In genomic region chr2:39836638-39837037, GRCh38 we compare ENCODE assay signal across 2 cellular contexts.
TF ChIP-seq lines count a peak whose summit lies in the region.

No MANE protein-coding gene starts in this region.

TF ChIP-seq in HepG2, 621 proteins besides CTCF, POLR2A, EP300 and RAD21 (continued from another document):
- TF ChIP-seq ZNF337 (CRISPR knock-in tag; IDR thresholded peaks at IDR 0.05; ENCODE audit: borderline replicate concordance, low read depth) = peak; percentile 99; the same call in 1 of the 2 replicates
- TF ChIP-seq ZNF232 (CRISPR knock-in tag; IDR thresholded peaks at IDR 0.05; ENCODE audit: borderline replicate concordance) = no peak
- no peak for TF ChIP-seq SIN3B (IDR thresholded peaks at IDR 0.05; ENCODE audit: low read length)

TF ChIP-seq in HEK293, 187 proteins besides CTCF, POLR2A, EP300 and RAD21 (continued from another document):
- 0 out of 2 replicates have a peak, but pooled peaks have one; percentile 17 for TF ChIP-seq TRIM28 (IDR thresholded peaks at IDR 0.05; ENCODE audit: borderline replicate concordance, low read length)
- TF ChIP-seq GLIS1 (tag by site-specific recombination; IDR thresholded peaks at IDR 0.05) = no peak
- TF ChIP-seq, protein P1, sequence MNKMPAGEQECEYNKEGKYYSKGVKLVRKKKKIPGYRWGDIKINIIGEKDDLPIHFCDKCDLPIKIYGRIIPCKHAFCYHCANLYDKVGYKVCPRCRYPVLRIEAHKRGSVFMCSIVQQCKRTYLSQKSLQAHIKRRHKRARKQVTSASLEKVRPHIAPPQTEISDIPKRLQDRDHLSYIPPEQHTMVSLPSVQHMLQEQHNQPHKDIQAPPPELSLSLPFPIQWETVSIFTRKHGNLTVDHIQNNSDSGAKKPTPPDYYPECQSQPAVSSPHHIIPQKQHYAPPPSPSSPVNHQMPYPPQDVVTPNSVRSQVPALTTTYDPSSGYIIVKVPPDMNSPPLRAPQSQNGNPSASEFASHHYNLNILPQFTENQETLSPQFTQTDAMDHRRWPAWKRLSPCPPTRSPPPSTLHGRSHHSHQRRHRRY (tag by site-specific recombination; IDR thresholded peaks at IDR 0.05) = no peak
